24 cellular contexts compared by ENCODE assay signal in genomic region chr6:4723383-4723782, GRCh38. TPM values are rescaled to one million over a fixed set of nuclear protein-coding genes. Genes with fewer than 3 reads are reported as not detected.
A peak's percentile ranks its signal among the peaks of the same experiment; 100 is the strongest.
DNase-seq lines count a peak whose midpoint lies in the region; ATAC-seq, FAIRE-seq and TF ChIP-seq lines count a peak whose summit lies in the region.
"Had no signal": no experiment of that assay in that cellular context is flagged by ENCODE, and none has a peak within 500 bp of the region (broad histone marks: within the 10 kb centered on the region; RNA-seq: fewer than 3 reads in every experiment).

No MANE protein-coding gene starts in this region.

- H2AFZ ChIP-seq in H9 (ENCODE audit: low read length), result no peak overlapping the region

- H3K14ac ChIP-seq in H9 (ENCODE audit: insufficient read depth, low read length), result no peak overlapping the region

- peaks cover 31 to 47% of the 10 kb centered on the region in 2 experiments for H3K4me1 Mint-ChIP-seq in H9
- peaks cover 40% of the 10 kb centered on the region for H3K4me1 Mint-ChIP-seq in WTC11
- peaks cover 11% of the 10 kb centered on the region for H3K4me1 Mint-ChIP-seq in stimulated activated memory B cell treated with anti-CD40 and anti-IgM and Interleukin-4, amounts not matched to agents 10 μg/mL and 1 μg/mL and 100 μg/mL, for 72 hours

- TF ChIP-seq POLR2A in GM12892 (IDR thresholded peaks at IDR 0.05; ENCODE audit: low read depth, low read length), result no peak

- H3K56ac ChIP-seq in H9 (ENCODE audit: insufficient read length, low read depth, low read length), result no peak overlapping the region

- no peak overlapping the region for H3K27ac ChIP-seq in H9 (ENCODE audit: insufficient read length, low read depth, low read length)
- H3K27ac ChIP-seq: BLaER1 had no signal

- no peak overlapping the region for H2AK5ac ChIP-seq in H9 (ENCODE audit: insufficient read length, low read length)

- no CpG with 5 or more reads among the region's 6 CpGs for WGBS in H9 (ENCODE audit: extremely low coverage, insufficient read length, low lambda C conversion rate)

- no peak overlapping the region for H2BK15ac ChIP-seq in H9 (ENCODE audit: low read depth, low read length)

- H4K8ac ChIP-seq in H9 (replicated peaks; ENCODE audit: insufficient read length, low read depth, low read length), result no peak overlapping the region

- ATAC-seq in WTC11 (peak; percentile 68), HG02610 (IDR thresholded peaks at IDR 0.05; ENCODE audit: unreplicated experiment) (no peak), HG02623 (IDR thresholded peaks at IDR 0.05; ENCODE audit: unreplicated experiment) (no peak)
- peak; percentile 41 for ATAC-seq in stimulated activated memory B cell treated with anti-CD40 and anti-IgM and Interleukin-4, amounts not matched to agents 10 μg/mL and 1 μg/mL and 100 μg/mL, for 72 hours

- H3K4ac ChIP-seq in H9 (ENCODE audit: low read depth, low read length), result no peak overlapping the region

- no peak for FAIRE-seq in GM12892 (lab: Jason Lieb, UNC)
- FAIRE-seq: GM19239, HTR-8/SVneo had no signal

- POLR2A ChIA-PET in WTC11 (lab: Charles Lee), result no interaction called here

- no peak overlapping the region for H3T11ph ChIP-seq in H9 (ENCODE audit: low read length)

- no peak overlapping the region for H4K5ac ChIP-seq in H9 (ENCODE audit: insufficient read length, low read depth, low read length)

- TF ChIP-seq CTCF in H9 (conservative IDR thresholded peaks at IDR 0.05) (no peak), WTC11 (IDR thresholded peaks at IDR 0.05) (no peak)

- no peak overlapping the region for H2BK5ac ChIP-seq in H9 (ENCODE audit: insufficient read length, low read length)

- no peaks in the 10 kb centered on the region for H3K27me3 ChIP-seq in H9 (ENCODE audit: insufficient read depth, low read length)
- H3K27me3 ChIP-seq: BLaER1 had no signal

- H3K18ac ChIP-seq in H9 (ENCODE audit: insufficient read length, low read depth, low read length), result no peak overlapping the region

- no peaks in the 10 kb centered on the region for H3K79me1 ChIP-seq in H9 (ENCODE audit: insufficient read depth, low read depth, low read length, poor library complexity, severe bottlenecking)

- no peak overlapping the region for H4K91ac ChIP-seq in H9 (ENCODE audit: insufficient read length, low read depth, low read length)

- H3K4me3 Mint-ChIP-seq in H9 (peak overlapping the region in 1 of 2 experiments; percentile 35; a peak in 2 of 5 replicates), WTC11 (no peak overlapping the region)
- no peak overlapping the region for H3K4me3 Mint-ChIP-seq in stimulated activated memory B cell treated with anti-CD40 and anti-IgM and Interleukin-4, amounts not matched to agents 10 μg/mL and 1 μg/mL and 100 μg/mL, for 72 hours
- H3K4me3 Mint-ChIP-seq: CD4-positive, alpha-beta memory T cell; IgD-negative memory B cell had no signal

- DNase-seq in H9 (peak; percentile 38), WTC11 (ENCODE audit: low spot score) (peak; percentile 21), left kidney (ENCODE audit: low read depth, low spot score) (peak; percentile 13), GM12892 (ENCODE audit: insufficient read length) (no peak)
- DNase-seq: ACHN; Caco-2; CD4-positive, alpha-beta memory T cell; GDM1; Karpas-422; MV-4-11; NCI-H1105 treated with DMSO at 0.1 percent for 48 hours; NCI-H2029 treated with DMSO at 0.1 percent for 48 hours; NCI-H2171; NCI-H345; NCI-H524; Right ventricle myocardium superior had no signal

- H4K20me1 ChIP-seq in H9 (ENCODE audit: control insufficient read depth, insufficient read depth, insufficient read length), result no peaks in the 10 kb centered on the region
- H4K20me1 ChIP-seq: BLaER1 had no signal

- no peaks in the 10 kb centered on the region for H3K9me3 Mint-ChIP-seq in H9
- peaks cover 5% of the 10 kb centered on the region for H3K9me3 Mint-ChIP-seq in WTC11
- H3K9me3 Mint-ChIP-seq in stimulated activated memory B cell treated with anti-CD40 and anti-IgM and Interleukin-4, amounts not matched to agents 10 μg/mL and 1 μg/mL and 100 μg/mL, for 72 hours, result no peaks in the 10 kb centered on the region
- H3K9me3 Mint-ChIP-seq: CD4-positive, alpha-beta memory T cell had no signal

- H3K9me3 ChIP-seq in H9 (ENCODE audit: control insufficient read depth, low read depth, low read length), result no peaks in the 10 kb centered on the region
- H3K9me3 ChIP-seq: Caco-2, HAP-1 had no signal

- CTCF ChIA-PET in WTC11 (lab: Charles Lee), result no interaction called here

- peaks cover 6% of the 10 kb centered on the region; the same call in 1 of the 2 replicates for H3K4me1 ChIP-seq in H9 (ENCODE audit: insufficient read depth, low read length)
- H3K4me1 ChIP-seq: HAP-1 had no signal

- H3K9ac ChIP-seq in H9 (ENCODE audit: extremely low read depth, insufficient read length, low read length), result no peak overlapping the region
- H3K9ac ChIP-seq: BLaER1 had no signal

- H3K27me3 Mint-ChIP-seq in H9 (ENCODE audit: low read depth) (peaks cover 2% of the 10 kb centered on the region), WTC11 (ENCODE audit: low read depth) (peaks cover 2% of the 10 kb centered on the region; the same call in 1 of the 2 replicates)
- peaks cover 12% of the 10 kb centered on the region for H3K27me3 Mint-ChIP-seq in stimulated activated memory B cell treated with anti-CD40 and anti-IgM and Interleukin-4, amounts not matched to agents 10 μg/mL and 1 μg/mL and 100 μg/mL, for 72 hours

- H3K27ac Mint-ChIP-seq in H9, result peak overlapping the region in 1 of 3 experiments; percentile 78; a peak in 1 of 7 replicates
- no peak overlapping the region for H3K27ac Mint-ChIP-seq in WTC11
- H3K27ac Mint-ChIP-seq in stimulated activated memory B cell treated with anti-CD40 and anti-IgM and Interleukin-4, amounts not matched to agents 10 μg/mL and 1 μg/mL and 100 μg/mL, for 72 hours, result no peak overlapping the region
- H3K27ac Mint-ChIP-seq: CD4-positive, alpha-beta memory T cell; IgD-negative memory B cell had no signal

- H2BK20ac ChIP-seq in H9 (ENCODE audit: low read depth, low read length, poor library complexity, severe bottlenecking), result no peak overlapping the region

- H3K23me2 ChIP-seq in H9 (ENCODE audit: insufficient read length, low read depth, low read length, poor library complexity, severe bottlenecking), result no peaks in the 10 kb centered on the region

- no peak overlapping the region for H3K4me2 ChIP-seq in H9 (ENCODE audit: insufficient read depth, insufficient read length, low read length)
- H3K4me2 ChIP-seq: BLaER1 had no signal

- H3K36me3 Mint-ChIP-seq in H9 (ENCODE audit: insufficient read depth in 1 of 3, low read depth in 3 of 3) (no peaks in the 10 kb centered on the region), WTC11 (no peaks in the 10 kb centered on the region)
- no peaks in the 10 kb centered on the region for H3K36me3 Mint-ChIP-seq in stimulated activated memory B cell treated with anti-CD40 and anti-IgM and Interleukin-4, amounts not matched to agents 10 μg/mL and 1 μg/mL and 100 μg/mL, for 72 hours
- H3K36me3 Mint-ChIP-seq: CD4-positive, alpha-beta memory T cell had no signal

- H2BK12ac ChIP-seq in H9 (ENCODE audit: insufficient read length, low read depth, low read length), result no peak overlapping the region

- no peak overlapping the region for H2BK120ac ChIP-seq in H9 (ENCODE audit: low read depth, low read length, poor library complexity, severe bottlenecking)

- no peaks in the 10 kb centered on the region for H3K79me2 ChIP-seq in H9 (ENCODE audit: insufficient read depth, low read length)

- H3K23ac ChIP-seq in H9 (ENCODE audit: insufficient read length, low read depth, low read length), result no peak overlapping the region

TF ChIP-seq in WTC11, 78 proteins besides CTCF, POLR2A, EP300 and RAD21 (continues in another document):
- TF ChIP-seq SOX15 (CRISPR knock-in tag; IDR thresholded peaks at IDR 0.05), result no peak
- TF ChIP-seq ZNF423 (CRISPR knock-in tag; IDR thresholded peaks at IDR 0.05), result peak; percentile 39; the same call in 1 of the 2 replicates
- no peak for TF ChIP-seq ZNF532 (CRISPR knock-in tag; IDR thresholded peaks at IDR 0.05; ENCODE audit: borderline replicate concordance)
- TF ChIP-seq MAX (CRISPR knock-in tag; IDR thresholded peaks at IDR 0.05), result no peak
- TF ChIP-seq ATF3 (CRISPR knock-in tag; conservative IDR thresholded peaks at IDR 0.05), result no peak

RNA-seq across cellular contexts. Expression of gene CDYL, which starts 52.8 kb away (rescaled TPM):
- total RNA-seq in H9 (2021) (85.5 and 95.0 TPM in 2 replicates), WTC11 (2021) (83.2 to 92.0 TPM (median 89.3 TPM) in 3 replicates)
- polyA plus RNA-seq in GM12892 (2012; ENCODE audit: missing spikeins), result 18.0 TPM

Comparison
In these comparisons a context has a peak if more than half of its experiments do, and no peak if none do; other contexts are left out.
1. ATAC-seq: peak in WTC11 (single experiment) and stimulated activated memory B cell treated with anti-CD40 and anti-IgM and Interleukin-4, amounts not matched to agents 10 μg/mL and 1 μg/mL and 100 μg/mL, for 72 hours (single experiment); none in HG02610 (single experiment) and HG02623 (single experiment).